Comparison of ENCODE assay signal across 10 cellular contexts in genomic region chr22:29478326-29479276, GRCh38. TPM values are rescaled to one million over a fixed set of nuclear protein-coding genes. Genes with fewer than 3 reads are reported as not detected.
A peak's percentile ranks its signal among the peaks of the same experiment; 100 is the strongest.
DNase-seq lines count a peak whose midpoint lies in the region; ATAC-seq and TF ChIP-seq lines count a peak whose summit lies in the region.
"Had no signal": no experiment of that assay in that cellular context is flagged by ENCODE, and none has a peak within 500 bp of the region (broad histone marks: within the 10 kb centered on the region; RNA-seq: fewer than 3 reads in every experiment).

No MANE protein-coding gene starts in this region.

- POLR2A ChIA-PET in CD4-positive, alpha-beta memory T cell (lab: Charles Lee; ENCODE audit: partially characterized antibody) = no interaction called here

- no peaks in the 10 kb centered on the region for H3K4me1 ChIP-seq in CD4-positive, alpha-beta memory T cell (ENCODE audit: insufficient read depth, low read length)
- H3K4me1 ChIP-seq in right lobe of liver = peaks cover 0 to 15% (median 0%) of the 10 kb centered on the region in 4 donors

- H3K27me3 Mint-ChIP-seq in CD4-positive, alpha-beta memory T cell = peaks cover 25 to 35% of the 10 kb centered on the region in 2 donors
- peaks cover 42% of the 10 kb centered on the region for H3K27me3 Mint-ChIP-seq in activated naive CD4-positive, alpha-beta T cell treated with anti-CD3 and anti-CD28 coated beads for 36 hours (ENCODE audit: low read depth)
- peaks cover 41% of the 10 kb centered on the region for H3K27me3 Mint-ChIP-seq in HFFc6 (ENCODE audit: insufficient read depth)

- no peak overlapping the region for H3K4me3 ChIP-seq in CD4-positive, alpha-beta memory T cell (ENCODE audit: low read length in 2 of 2)
- peak overlapping the region; percentile 24 for H3K4me3 ChIP-seq in Jurkat, Clone E6-1 (ENCODE audit: low read length)
- H3K4me3 ChIP-seq in right lobe of liver = no peak overlapping the region

- H3K4me1 Mint-ChIP-seq in CD4-positive, alpha-beta memory T cell = peaks cover 5 to 22% (median 10%) of the 10 kb centered on the region in 4 donors
- peaks cover 12% of the 10 kb centered on the region for H3K4me1 Mint-ChIP-seq in activated naive CD4-positive, alpha-beta T cell treated with anti-CD3 and anti-CD28 coated beads for 36 hours (ENCODE audit: low read depth)
- H3K4me1 Mint-ChIP-seq in HFFc6 (ENCODE audit: low read depth) = peaks cover 11% of the 10 kb centered on the region

- peaks cover 10% of the 10 kb centered on the region for H3K27me3 ChIP-seq in CD4-positive, alpha-beta memory T cell (ENCODE audit: insufficient read depth, low read length)
- H3K27me3 ChIP-seq in right lobe of liver = peaks cover 4 to 17% of the 10 kb centered on the region in 2 donors

- CTCF ChIA-PET in CD4-positive, alpha-beta memory T cell (lab: Charles Lee; ENCODE audit: partially characterized antibody) = no interaction called here
- CTCF ChIA-PET in activated naive CD4-positive, alpha-beta T cell treated with anti-CD3 and anti-CD28 coated beads for 36 hours (lab: Charles Lee) = no interaction called here

- peak; percentile 16 to 52 (median 39) for ATAC-seq in right lobe of liver
- ATAC-seq in GM19452 (IDR thresholded peaks at IDR 0.05; ENCODE audit: unreplicated experiment) = no peak
- ATAC-seq in HG02798 (IDR thresholded peaks at IDR 0.05; ENCODE audit: poor library complexity, unreplicated experiment) = no peak

- peaks cover 0 to 4% of the 10 kb centered on the region in 2 donors for H3K36me3 Mint-ChIP-seq in CD4-positive, alpha-beta memory T cell
- H3K36me3 Mint-ChIP-seq in activated naive CD4-positive, alpha-beta T cell treated with anti-CD3 and anti-CD28 coated beads for 36 hours (ENCODE audit: low read depth) = no peaks in the 10 kb centered on the region
- no peaks in the 10 kb centered on the region for H3K36me3 Mint-ChIP-seq in HFFc6 (ENCODE audit: low read depth)

- TF ChIP-seq CTCF in right lobe of liver (IDR thresholded peaks at IDR 0.05) (no peak), HFFc6 (IDR thresholded peaks at IDR 0.05) (no peak)

- WGBS in right lobe of liver (ENCODE audit: insufficient coverage, low coverage, low lambda C conversion rate, missing lambda C conversion rate) = 9% methylated on average over 19 of the region's 21 CpGs

- peaks cover 0 to 8% (median 0%) of the 10 kb centered on the region in 8 donors for H3K9me3 Mint-ChIP-seq in CD4-positive, alpha-beta memory T cell
- no peaks in the 10 kb centered on the region for H3K9me3 Mint-ChIP-seq in activated naive CD4-positive, alpha-beta T cell treated with anti-CD3 and anti-CD28 coated beads for 36 hours
- H3K9me3 Mint-ChIP-seq in HFFc6 = peaks cover 9% of the 10 kb centered on the region; the same call in 1 of the 2 replicates

- no peaks in the 10 kb centered on the region for H3K9me3 ChIP-seq in CD4-positive, alpha-beta memory T cell (ENCODE audit: control insufficient read depth in 1 of 2, low read length in 2 of 2)
- H3K9me3 ChIP-seq in right lobe of liver = no peaks in the 10 kb centered on the region

- DNase-seq in CD4-positive, alpha-beta memory T cell = peak in 4 of 5 donors; percentile 17 to 38 (median 32)
- peak; percentile 32 for DNase-seq in Jurkat, Clone E6-1 (ENCODE audit: low read depth, low spot score)
- peak; percentile 37 for DNase-seq in activated naive CD4-positive, alpha-beta T cell treated with anti-CD3 and anti-CD28 coated beads for 36 hours
- DNase-seq in right lobe of liver (no peak), NCI-H1417 treated with DMSO at 0.1 percent for 48 hours (lab: John Stamatoyannopoulos, UW) (no peak), HFFc6 (no peak)

- H3K27ac Mint-ChIP-seq in CD4-positive, alpha-beta memory T cell = peak overlapping the region in 1 of 7 donors; percentile 53
- no peak overlapping the region for H3K27ac Mint-ChIP-seq in activated naive CD4-positive, alpha-beta T cell treated with anti-CD3 and anti-CD28 coated beads for 36 hours
- H3K27ac Mint-ChIP-seq in HFFc6 = no peak overlapping the region

- H3K27ac ChIP-seq in CD4-positive, alpha-beta memory T cell (ENCODE audit: low read depth, low read length) = no peak overlapping the region
- no peak overlapping the region for H3K27ac ChIP-seq in right lobe of liver
- H3K27ac ChIP-seq: HL-60 had no signal

- H3K36me3 ChIP-seq in CD4-positive, alpha-beta memory T cell (ENCODE audit: insufficient read depth, low read length) = no peaks in the 10 kb centered on the region
- no peaks in the 10 kb centered on the region for H3K36me3 ChIP-seq in right lobe of liver

- peak overlapping the region in 4 of 8 donors; percentile 10 to 58 (median 44) for H3K4me3 Mint-ChIP-seq in CD4-positive, alpha-beta memory T cell
- H3K4me3 Mint-ChIP-seq in activated naive CD4-positive, alpha-beta T cell treated with anti-CD3 and anti-CD28 coated beads for 36 hours = no peak overlapping the region
- H3K4me3 Mint-ChIP-seq in HFFc6 = no peak overlapping the region

- intact Hi-C loops in CD4-positive, alpha-beta memory T cell (cut with micrococcal nuclease) = no loop called here
- intact Hi-C loops in activated naive CD4-positive, alpha-beta T cell treated with anti-CD3 and anti-CD28 coated beads for 36 hours (cut with micrococcal nuclease) = no loop called here
- intact Hi-C loops in right lobe of liver (cut with DNase I) = no loop called here

- no peak for TF ChIP-seq POLR2A in right lobe of liver (IDR thresholded peaks at IDR 0.05)

RNA-seq across cellular contexts. Expression of gene NEFH, which starts 1.4 kb away (rescaled TPM):
- under 1 TPM; 0.47 to 0.61 TPM for total RNA-seq in CD4-positive, alpha-beta memory T cell
- 1 to 10 TPM in 1 of 2 donors, not detected in 1; 1.1 TPM for polyA plus RNA-seq in CD4-positive, alpha-beta memory T cell
- not detected for polyA plus RNA-seq in Jurkat, Clone E6-1 (2012; ENCODE audit: insufficient read depth, insufficient read length)
- 1 to 10 TPM; 2.5 to 3.5 TPM for total RNA-seq in activated naive CD4-positive, alpha-beta T cell treated with anti-CD3 and anti-CD28 coated beads for 36 hours
- under 1 TPM in 5 of 6 experiments, not detected in 1; 0.06 to 0.40 (median 0.09) TPM for total RNA-seq in right lobe of liver
- not detected for total RNA-seq in HFFc6 (2021; fragmentation: NEBNext Ultra II Directional; extraction: Animal tissue kit (Norgen Biotek cat#: 25700))

RNA-seq across cellular contexts. Expression of gene RFPL1, which starts 40.2 kb away (rescaled TPM):
- total RNA-seq in CD4-positive, alpha-beta memory T cell = not detected
- not detected for polyA plus RNA-seq in CD4-positive, alpha-beta memory T cell
- not detected for polyA plus RNA-seq in Jurkat, Clone E6-1 (2012; ENCODE audit: insufficient read depth, insufficient read length)
- not detected for total RNA-seq in activated naive CD4-positive, alpha-beta T cell treated with anti-CD3 and anti-CD28 coated beads for 36 hours
- under 1 TPM in 2 of 6 experiments, not detected in 4; 0.35 to 0.37 TPM for total RNA-seq in right lobe of liver
- not detected for total RNA-seq in HFFc6 (2021; fragmentation: NEBNext Ultra II Directional; extraction: Animal tissue kit (Norgen Biotek cat#: 25700))
- total RNA-seq: urinary bladder had no signal
- polyA plus RNA-seq: urinary bladder had no signal

Comparison
In these comparisons a context has a peak if more than half of its experiments do, and no peak if none do; other contexts are left out.
1. DNase-seq: peak in CD4-positive, alpha-beta memory T cell (4 of 5), Jurkat, Clone E6-1 (single experiment) and activated naive CD4-positive, alpha-beta T cell treated with anti-CD3 and anti-CD28 coated beads for 36 hours (single experiment); none in right lobe of liver (0 of 3), NCI-H1417 treated with DMSO at 0.1 percent for 48 hours (single experiment) and HFFc6 (single experiment).
2. ATAC-seq: peak in right lobe of liver (4 of 4); none in GM19452 (single experiment) and HG02798 (single experiment).